Comparison of ENCODE assay signal across 19 cellular contexts in the genomic region with DNA sequence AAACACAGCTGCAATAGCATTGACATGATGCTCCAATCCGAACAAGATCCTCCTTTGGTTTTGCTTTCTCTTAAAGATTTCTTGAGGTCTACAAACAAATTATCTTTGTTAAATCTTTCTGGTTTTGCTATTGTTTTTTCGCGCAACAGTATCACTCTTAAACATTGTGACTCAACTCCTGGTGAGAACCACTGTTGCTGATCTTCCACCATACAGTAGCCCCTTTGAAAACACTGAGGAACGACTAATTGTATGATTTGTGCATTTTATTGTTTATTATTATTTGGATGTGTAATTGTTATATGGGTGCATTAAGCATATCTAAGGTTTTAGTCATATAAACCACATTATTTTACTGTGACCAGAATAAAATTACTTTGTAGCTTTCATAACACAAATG.
DNase-seq lines count a peak whose midpoint lies in the region; ATAC-seq and TF ChIP-seq lines count a peak whose summit lies in the region.
"Had no signal": no experiment of that assay in that cellular context is flagged by ENCODE, and none has a peak within 500 bp of the region (broad histone marks: within the 10 kb centered on the region; RNA-seq: fewer than 3 reads in every experiment).

No MANE protein-coding gene starts in this region.

- no peaks in the 10 kb centered on the region for H4K20me1 ChIP-seq in PC-3 (ENCODE audit: low read length)
- no peaks in the 10 kb centered on the region for H4K20me1 ChIP-seq in fibroblast of lung (ENCODE audit: control insufficient read depth, extremely low read depth, insufficient read depth, low read length)
- H4K20me1 ChIP-seq: BLaER1 treated with 17β-estradiol and CSF1 and Interleukin-3, amounts not matched to agents 10 nM and 100 nM had no signal

- intact Hi-C loops in MCF 10A (cut with micrococcal nuclease): no loop called here
- intact Hi-C loops in breast epithelium (cut with DNase I; ENCODE audit: low total_unique reads): loop anchor here (5.0 kb wide), 1 partner anchor 1266 kb away; no protein-coding TSS in a partner anchor
- intact Hi-C loops in PC-3 (cut with micrococcal nuclease): loop anchor here (1.0 kb wide), 3 partner anchors 11 to 21 kb away; no protein-coding TSS in a partner anchor
- intact Hi-C loops in left colon (cut with DNase I, micrococcal nuclease): no loop called here

- ATAC-seq in PC-3 (peak; percentile 94), left colon (no peak), HG03175 (IDR thresholded peaks at IDR 0.05; ENCODE audit: unreplicated experiment) (no peak)

- H3K36me3 ChIP-seq in breast epithelium (no peaks in the 10 kb centered on the region), PC-3 (ENCODE audit: low read depth, low read length) (no peaks in the 10 kb centered on the region), fibroblast of lung (ENCODE audit: control insufficient read depth, insufficient read depth, low read length) (no peaks in the 10 kb centered on the region)
- H3K36me3 ChIP-seq: BLaER1 treated with 17β-estradiol and CSF1 and Interleukin-3, amounts not matched to agents 10 nM and 100 nM; Peyer's patch had no signal

- DNase-seq in MCF 10A (ENCODE audit: unreplicated experiment) (peak; percentile 27), breast epithelium (ENCODE audit: low spot score in 2 of 2) (no peak), PC-3 (peak; percentile 69), fibroblast of lung (ENCODE audit: low read depth in 2 of 2) (peak; percentile 58 to 76), stromal cell of bone marrow (ENCODE audit: low read depth) (peak; percentile 17), left colon (no peak)
- DNase-seq in stimulated activated CD4-positive, alpha-beta T cell treated with anti-CD3 and anti-CD28 coated beads, Interleukin-15, amount 100 ng/mL, for 24 hours: no peak
- DNase-seq: CD8-positive, alpha-beta memory T cell; DMS79; GF-D8; NCI-H146; NCI-H2081 treated with DMSO at 0.1 percent for 48 hours; NCI-H510A; NCI-H82; Peyer's patch; SHP77 treated with DMSO at 0.1 percent for 48 hours had no signal

- H3K4me2 ChIP-seq in PC-3 (ENCODE audit: low read length): peak overlapping the region; percentile 18; the same call in 1 of the 2 replicates
- no peak overlapping the region for H3K4me2 ChIP-seq in fibroblast of lung (ENCODE audit: extremely low read depth, insufficient read depth, low read length)
- H3K4me2 ChIP-seq: BLaER1 treated with 17β-estradiol and CSF1 and Interleukin-3, amounts not matched to agents 10 nM and 100 nM had no signal

- POLR2A ChIA-PET in MCF 10A (lab: Yijun Ruan, JAX): no interaction called here
- POLR2A ChIA-PET in PC-3 (lab: Charles Lee; ENCODE audit: unreplicated experiment): no interaction called here

- TF ChIP-seq POLR2A in breast epithelium (IDR thresholded peaks at IDR 0.05): no peak

- no peaks in the 10 kb centered on the region for H3K4me1 Mint-ChIP-seq in MCF 10A (ENCODE audit: insufficient read depth, unreplicated experiment)
- H3K4me1 Mint-ChIP-seq: CD8-positive, alpha-beta memory T cell had no signal

- CTCF ChIA-PET in MCF 10A (lab: Yijun Ruan, JAX) (interaction anchor here (0.6 kb wide), 1 partner anchor 39 kb away, joined by 4 read pairs; no protein-coding TSS in a partner anchor), PC-3 (lab: Charles Lee) (interaction anchor here (0.5 kb wide), 1 partner anchor 1091 kb away, joined by 3 read pairs; no protein-coding TSS in a partner anchor)

- H3K27ac Mint-ChIP-seq in MCF 10A (ENCODE audit: low read depth, unreplicated experiment): no peak overlapping the region
- H3K27ac Mint-ChIP-seq: CD8-positive, alpha-beta memory T cell had no signal

- no peaks in the 10 kb centered on the region for H3K36me3 Mint-ChIP-seq in MCF 10A (ENCODE audit: insufficient read depth, unreplicated experiment)
- H3K36me3 Mint-ChIP-seq: CD8-positive, alpha-beta memory T cell had no signal

- no peaks in the 10 kb centered on the region for H3F3A ChIP-seq in PC-3 (ENCODE audit: low read length, unreplicated experiment)

- H3K9me3 ChIP-seq in breast epithelium (peaks cover 0 to 4% of the 10 kb centered on the region in 2 donors), PC-3 (ENCODE audit: low read length) (no peaks in the 10 kb centered on the region), fibroblast of lung (ENCODE audit: control insufficient read depth, insufficient read depth, low read depth, low read length) (no peaks in the 10 kb centered on the region)
- H3K9me3 ChIP-seq: Peyer's patch had no signal

- BruUV-seq in MCF 10A (replicated peaks; lab: Mats Ljungman, UMichigan): no TSS peak
- BruUV-seq in PC-3 (replicated peaks; lab: Mats Ljungman, UMichigan): no TSS peak

- H3K27ac ChIP-seq in breast epithelium (no peak overlapping the region), PC-3 (ENCODE audit: low read length) (0 out of 2 replicates have a peak overlapping the region, but pooled peaks have one; percentile 13), fibroblast of lung (ENCODE audit: insufficient read depth, low read length) (no peak overlapping the region)
- H3K27ac ChIP-seq: 22Rv1; BLaER1 treated with 17β-estradiol and CSF1 and Interleukin-3, amounts not matched to agents 10 nM and 100 nM; Peyer's patch had no signal

- no peak for TF ChIP-seq CTCF in MCF 10A (IDR thresholded peaks at IDR 0.05; ENCODE audit: unreplicated experiment)
- TF ChIP-seq CTCF in breast epithelium (IDR thresholded peaks at IDR 0.05): no peak
- no peak for TF ChIP-seq CTCF in PC-3 (conservative IDR thresholded peaks at IDR 0.05; ENCODE audit: low read depth, low read length)
- no peak for TF ChIP-seq CTCF in fibroblast of lung (conservative IDR thresholded peaks at IDR 0.05 in 1 of 2, IDR thresholded peaks at IDR 0.05 in 1 of 2; ENCODE audit: low read depth in 1 of 2, low read length in 2 of 2)

- H3K9me2 ChIP-seq in PC-3 (replicated peaks; ENCODE audit: low read length): no peaks in the 10 kb centered on the region

- no peak overlapping the region for H3K4me3 ChIP-seq in breast epithelium
- H3K4me3 ChIP-seq in PC-3 (ENCODE audit: low read length): no peak overlapping the region
- no peak overlapping the region for H3K4me3 ChIP-seq in fibroblast of lung (replicated peaks in 1 of 4; ENCODE audit: control extremely low read depth in 1 of 4, insufficient read depth in 1 of 4, low read depth in 3 of 4, low read length in 4 of 4)
- H3K4me3 ChIP-seq: BLaER1 treated with 17β-estradiol and CSF1 and Interleukin-3, amounts not matched to agents 10 nM and 100 nM; Peyer's patch had no signal

- H3K27me3 ChIP-seq in breast epithelium (no peaks in the 10 kb centered on the region), PC-3 (ENCODE audit: low read length) (no peaks in the 10 kb centered on the region), fibroblast of lung (ENCODE audit: control insufficient read depth, insufficient read depth, low read length) (no peaks in the 10 kb centered on the region)
- H3K27me3 ChIP-seq: BLaER1 treated with 17β-estradiol and CSF1 and Interleukin-3, amounts not matched to agents 10 nM and 100 nM; Peyer's patch had no signal

- H3K79me2 ChIP-seq in PC-3 (ENCODE audit: low read length): no peaks in the 10 kb centered on the region
- no peaks in the 10 kb centered on the region for H3K79me2 ChIP-seq in fibroblast of lung (ENCODE audit: control insufficient read depth, insufficient read depth, low read length)

- no peaks in the 10 kb centered on the region for H3K9me3 Mint-ChIP-seq in MCF 10A (ENCODE audit: unreplicated experiment)

- no peaks in the 10 kb centered on the region for H3K27me3 Mint-ChIP-seq in MCF 10A (ENCODE audit: insufficient read depth, unreplicated experiment)
- H3K27me3 Mint-ChIP-seq: CD8-positive, alpha-beta memory T cell had no signal

- H3K9ac ChIP-seq in PC-3 (ENCODE audit: low read length): no peak overlapping the region
- H3K9ac ChIP-seq in fibroblast of lung (ENCODE audit: insufficient read depth, low read length): no peak overlapping the region
- H3K9ac ChIP-seq: BLaER1 treated with 17β-estradiol and CSF1 and Interleukin-3, amounts not matched to agents 10 nM and 100 nM had no signal

- H2AFZ ChIP-seq in PC-3 (ENCODE audit: low read length) (no peak overlapping the region), fibroblast of lung (ENCODE audit: low read length) (no peak overlapping the region)

- H3K4me1 ChIP-seq in breast epithelium (no peaks in the 10 kb centered on the region), PC-3 (ENCODE audit: insufficient read depth, low read length) (peaks cover 25% of the 10 kb centered on the region; the same call in 1 of the 2 replicates), fibroblast of lung (ENCODE audit: control insufficient read depth, extremely low read depth, insufficient read depth, low read length) (no peaks in the 10 kb centered on the region)
- H3K4me1 ChIP-seq: BLaER1 treated with 17β-estradiol and CSF1 and Interleukin-3, amounts not matched to agents 10 nM and 100 nM; Peyer's patch had no signal

- H3K4me3 Mint-ChIP-seq in MCF 10A (ENCODE audit: unreplicated experiment): no peak overlapping the region
- H3K4me3 Mint-ChIP-seq: CD8-positive, alpha-beta memory T cell had no signal

Comparison
In these comparisons a context has a peak if more than half of its experiments do, and no peak if none do; other contexts are left out.
1. DNase-seq: peak in MCF 10A (single experiment), PC-3 (single experiment), fibroblast of lung (2 of 2) and stromal cell of bone marrow (single experiment); none in breast epithelium (0 of 2), stimulated activated CD4-positive, alpha-beta T cell treated with anti-CD3 and anti-CD28 coated beads, Interleukin-15, amount 100 ng/mL, for 24 hours (single experiment) and left colon (0 of 2).
2. intact Hi-C loops: an anchor here in breast epithelium (5.0 kb wide) and PC-3 (1.0 kb wide); none called in MCF 10A and left colon.